16 cellular contexts compared by ENCODE assay signal in genomic region chr2:233531880-233532458, GRCh38.
"Had no signal": no experiment of that assay in that cellular context is flagged by ENCODE, and none has a peak within 500 bp of the region (broad histone marks: within the 10 kb centered on the region; RNA-seq: fewer than 3 reads in every experiment).

No MANE protein-coding gene starts in this region.

- H3K27me3 Mint-ChIP-seq: activated CD4-positive, alpha-beta T cell treated with anti-CD3 and anti-CD28 coated beads for 36 hours; activated CD8-positive, alpha-beta T cell treated with anti-CD3 and anti-CD28 coated beads for 36 hours; activated naive CD4-positive, alpha-beta T cell treated with anti-CD3 and anti-CD28 coated beads, Interleukin-2, amount 50 U/mL, for 24 hours; stimulated activated naive B cell treated with anti-CD40 and anti-IgM and Interleukin-4, amounts not matched to agents 10 μg/mL and 1 μg/mL and 100 μg/mL, for 72 hours had no signal

- H3K9me3 Mint-ChIP-seq: activated CD8-positive, alpha-beta T cell treated with anti-CD3 and anti-CD28 coated beads for 36 hours; activated naive CD4-positive, alpha-beta T cell treated with anti-CD3 and anti-CD28 coated beads, Interleukin-2, amount 50 U/mL, for 24 hours; activated T-cell treated with anti-CD3 and anti-CD28 coated beads, Interleukin-2, amount 50 U/mL, for 4 hours; neural progenitor cell; stimulated activated naive B cell treated with anti-CD40 and anti-IgM and Interleukin-4, amounts not matched to agents 10 μg/mL and 1 μg/mL and 100 μg/mL, for 72 hours had no signal

- H3K79me2 ChIP-seq: hepatocyte had no signal

- DNase-seq: activated CD4-positive, alpha-beta T cell treated with anti-CD3 and anti-CD28 coated beads for 36 hours; activated CD8-positive, alpha-beta T cell treated with anti-CD3 and anti-CD28 coated beads for 36 hours; activated effector memory CD4-positive, alpha-beta T cell treated with Interleukin-2 at 50 U/mL for 16 hours; activated T-cell treated with anti-CD3 and anti-CD28 coated beads, Interleukin-2, amount 50 U/mL, for 4 hours; lower lobe of right lung; ovary; stimulated activated naive B cell treated with anti-CD40 and anti-IgM and Interleukin-4, amounts not matched to agents 10 μg/mL and 1 μg/mL and 100 μg/mL, for 72 hours; T-helper 9 cell; tibial artery; WERI-Rb-1 had no signal

- H3K9ac ChIP-seq: neural progenitor cell had no signal

- H3K27ac Mint-ChIP-seq: activated CD4-positive, alpha-beta T cell treated with anti-CD3 and anti-CD28 coated beads for 36 hours; activated CD8-positive, alpha-beta T cell treated with anti-CD3 and anti-CD28 coated beads for 36 hours; activated naive CD4-positive, alpha-beta T cell treated with anti-CD3 and anti-CD28 coated beads, Interleukin-2, amount 50 U/mL, for 24 hours; neural progenitor cell; stimulated activated naive B cell treated with anti-CD40 and anti-IgM and Interleukin-4, amounts not matched to agents 10 μg/mL and 1 μg/mL and 100 μg/mL, for 72 hours had no signal

- H3K4me1 ChIP-seq: lower lobe of right lung, tibial artery, vagina had no signal

- H3K4me2 ChIP-seq: hepatocyte, neural progenitor cell had no signal

- FAIRE-seq: endometrium had no signal

- H3K27me3 ChIP-seq: cardiac muscle cell, hepatocyte, neural progenitor cell, ovary, tibial artery, vagina had no signal

- ATAC-seq: activated CD4-positive, alpha-beta T cell treated with anti-CD3 and anti-CD28 coated beads for 36 hours; activated CD8-positive, alpha-beta T cell treated with anti-CD3 and anti-CD28 coated beads for 36 hours; activated T-cell treated with anti-CD3 and anti-CD28 coated beads, Interleukin-2, amount 50 U/mL, for 4 hours; lower lobe of right lung; stimulated activated naive B cell treated with anti-CD40 and anti-IgM and Interleukin-4, amounts not matched to agents 10 μg/mL and 1 μg/mL and 100 μg/mL, for 72 hours had no signal

- H3K4me3 Mint-ChIP-seq: activated CD4-positive, alpha-beta T cell treated with anti-CD3 and anti-CD28 coated beads for 36 hours; activated CD8-positive, alpha-beta T cell treated with anti-CD3 and anti-CD28 coated beads for 36 hours; activated naive CD4-positive, alpha-beta T cell treated with anti-CD3 and anti-CD28 coated beads, Interleukin-2, amount 50 U/mL, for 24 hours; activated T-cell treated with anti-CD3 and anti-CD28 coated beads, Interleukin-2, amount 50 U/mL, for 4 hours; neural progenitor cell; stimulated activated naive B cell treated with anti-CD40 and anti-IgM and Interleukin-4, amounts not matched to agents 10 μg/mL and 1 μg/mL and 100 μg/mL, for 72 hours had no signal

- H3K9me3 ChIP-seq: lower lobe of right lung, ovary, tibial artery, vagina had no signal

- H3K27ac ChIP-seq: cardiac muscle cell, hepatocyte, lower lobe of right lung, neural progenitor cell, ovary, tibial artery, vagina, WERI-Rb-1 had no signal

- H3K4me1 Mint-ChIP-seq: activated CD4-positive, alpha-beta T cell treated with anti-CD3 and anti-CD28 coated beads for 36 hours; activated naive CD4-positive, alpha-beta T cell treated with anti-CD3 and anti-CD28 coated beads, Interleukin-2, amount 50 U/mL, for 24 hours; neural progenitor cell had no signal

- H2AFZ ChIP-seq: hepatocyte, neural progenitor cell had no signal

- H3K36me3 ChIP-seq: cardiac muscle cell, neural progenitor cell, ovary had no signal

- H3K4me3 ChIP-seq: cardiac muscle cell, hepatocyte, lower lobe of right lung, neural progenitor cell, ovary, tibial artery, vagina had no signal
